ENCODE assay signal across 1 cellular context in the genomic region with DNA sequence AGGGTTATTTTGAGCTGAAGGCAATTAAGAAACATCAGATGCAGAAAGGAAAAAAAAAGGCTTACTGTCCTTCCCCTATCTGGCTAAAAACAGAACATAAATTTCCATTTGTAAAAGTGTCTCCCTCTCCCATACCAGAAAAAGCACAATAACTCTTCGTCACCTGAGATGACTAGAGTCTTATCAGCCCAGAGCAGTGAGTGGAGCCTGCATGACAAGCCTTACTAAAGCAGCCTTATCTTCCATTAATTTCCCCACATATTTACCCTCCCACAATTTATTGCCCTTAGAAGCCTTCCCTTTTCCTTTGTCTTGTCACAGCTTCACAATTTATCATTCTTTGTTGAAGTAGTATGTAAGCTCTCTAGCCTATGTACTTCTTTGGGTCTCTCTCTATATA.
TF ChIP-seq lines count a peak whose summit lies in the region.

No MANE protein-coding gene starts in this region.

TF ChIP-seq in K562, 482 proteins besides CTCF, POLR2A, EP300 and RAD21 (continued from another document and continues in another):
- TF ChIP-seq ZNF518B (CRISPR knock-in tag; IDR thresholded peaks at IDR 0.05) (no peak), GTF2E2 (tag; IDR thresholded peaks at IDR 0.05) (no peak), ZNF431 (CRISPR knock-in tag; IDR thresholded peaks at IDR 0.05) (no peak), KLF10 (CRISPR knock-in tag; IDR thresholded peaks at IDR 0.05) (no peak), TOE1 (IDR thresholded peaks at IDR 0.05; ENCODE audit: borderline replicate concordance) (0 out of 2 replicates have a peak, but pooled peaks have one; percentile 42), TOE1 (CRISPR knock-in tag; IDR thresholded peaks at IDR 0.05; ENCODE audit: borderline replicate concordance, low read depth) (no peak), NFATC3 (IDR thresholded peaks at IDR 0.05) (peak; percentile 92), PCBP1 (IDR thresholded peaks at IDR 0.05; ENCODE audit: low read depth, low read length, poor library complexity, severe bottlenecking) (no peak), SFPQ (IDR thresholded peaks at IDR 0.05; ENCODE audit: low read depth, low read length) (no peak), ZNF24 (IDR thresholded peaks at IDR 0.05) (peak; percentile 17; the same call in 1 of the 2 replicates), ZBTB8A (IDR thresholded peaks at IDR 0.05; ENCODE audit: partially characterized antibody) (no peak), TGIF2 (CRISPR knock-in tag; IDR thresholded peaks at IDR 0.05) (no peak), CEBPZ (IDR thresholded peaks at IDR 0.05; ENCODE audit: borderline replicate concordance, low read depth, low read length) (no peak), HDAC8 (tag; IDR thresholded peaks at IDR 0.05) (no peak), MAFG (tag; conservative IDR thresholded peaks at IDR 0.05) (peak; percentile 83), ZBTB1 (CRISPR knock-in tag; IDR thresholded peaks at IDR 0.05; ENCODE audit: borderline replicate concordance, low read depth) (no peak), ZNF232 (CRISPR knock-in tag; IDR thresholded peaks at IDR 0.05) (no peak), NFXL1 (CRISPR knock-in tag; IDR thresholded peaks at IDR 0.05) (no peak), PHB (CRISPR knock-in tag; IDR thresholded peaks at IDR 0.05) (no peak), FOXA3 (CRISPR knock-in tag; conservative IDR thresholded peaks at IDR 0.05 in 1 of 2, IDR thresholded peaks at IDR 0.05 in 1 of 2) (peak; percentile 69 to 90; a peak in 2 of 4 replicates), PREB (CRISPR knock-in tag; IDR thresholded peaks at IDR 0.05) (no peak), NR1H2 (CRISPR knock-in tag; IDR thresholded peaks at IDR 0.05) (no peak), CHD4 (IDR thresholded peaks at IDR 0.05; ENCODE audit: insufficient read depth, insufficient replicate concordance, low read depth, low read length, poor library complexity, severe bottlenecking) (no peak), TCF7 (IDR thresholded peaks at IDR 0.05; ENCODE audit: borderline replicate concordance) (no peak), NONO (IDR thresholded peaks at IDR 0.05; ENCODE audit: low read depth in 2 of 2, low read length in 1 of 2) (peak in 1 of 2 experiments; percentile 62; a peak in 1 of 4 replicates), RBM14 (IDR thresholded peaks at IDR 0.05; ENCODE audit: borderline replicate concordance, insufficient read depth, low read depth, low read length) (no peak), PTTG1 (tag; IDR thresholded peaks at IDR 0.05; ENCODE audit: low read depth) (no peak), SAP30 (IDR thresholded peaks at IDR 0.05; ENCODE audit: borderline replicate concordance, insufficient read depth, low read depth, low read length, poor library complexity, severe bottlenecking) (no peak), GABPB1 (CRISPR knock-in tag; IDR thresholded peaks at IDR 0.05) (no peak), NFIC (IDR thresholded peaks at IDR 0.05) (peak; percentile 89), ZBTB17 (CRISPR knock-in tag; IDR thresholded peaks at IDR 0.05) (no peak), CEBPG (CRISPR knock-in tag; IDR thresholded peaks at IDR 0.05) (no peak), CEBPG (tag; conservative IDR thresholded peaks at IDR 0.05 in 1 of 2, IDR thresholded peaks at IDR 0.05 in 1 of 2) (no peak), ETV6 (IDR thresholded peaks at IDR 0.05; ENCODE audit: borderline replicate concordance in 1 of 2, low read depth in 2 of 2, low read length in 1 of 2) (no peak), ETV6 (CRISPR knock-in tag; IDR thresholded peaks at IDR 0.05; ENCODE audit: borderline replicate concordance) (no peak), SAFB (IDR thresholded peaks at IDR 0.05; ENCODE audit: borderline replicate concordance, low read depth, low read length) (no peak), MCM2 (IDR thresholded peaks at IDR 0.05; ENCODE audit: low read depth) (no peak), KLF13 (tag; IDR thresholded peaks at IDR 0.05; ENCODE audit: borderline replicate concordance, low read depth) (no peak), TFAM (CRISPR knock-in tag; conservative IDR thresholded peaks at IDR 0.05) (no peak)
- TF ChIP-seq, protein P1, sequence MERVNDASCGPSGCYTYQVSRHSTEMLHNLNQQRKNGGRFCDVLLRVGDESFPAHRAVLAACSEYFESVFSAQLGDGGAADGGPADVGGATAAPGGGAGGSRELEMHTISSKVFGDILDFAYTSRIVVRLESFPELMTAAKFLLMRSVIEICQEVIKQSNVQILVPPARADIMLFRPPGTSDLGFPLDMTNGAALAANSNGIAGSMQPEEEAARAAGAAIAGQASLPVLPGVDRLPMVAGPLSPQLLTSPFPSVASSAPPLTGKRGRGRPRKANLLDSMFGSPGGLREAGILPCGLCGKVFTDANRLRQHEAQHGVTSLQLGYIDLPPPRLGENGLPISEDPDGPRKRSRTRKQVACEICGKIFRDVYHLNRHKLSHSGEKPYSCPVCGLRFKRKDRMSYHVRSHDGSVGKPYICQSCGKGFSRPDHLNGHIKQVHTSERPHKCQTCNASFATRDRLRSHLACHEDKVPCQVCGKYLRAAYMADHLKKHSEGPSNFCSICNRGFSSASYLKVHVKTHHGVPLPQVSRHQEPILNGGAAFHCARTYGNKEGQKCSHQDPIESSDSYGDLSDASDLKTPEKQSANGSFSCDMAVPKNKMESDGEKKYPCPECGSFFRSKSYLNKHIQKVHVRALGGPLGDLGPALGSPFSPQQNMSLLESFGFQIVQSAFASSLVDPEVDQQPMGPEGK (CRISPR knock-in tag; IDR thresholded peaks at IDR 0.05; ENCODE audit: borderline replicate concordance) = no peak
- TF ChIP-seq, protein P2, sequence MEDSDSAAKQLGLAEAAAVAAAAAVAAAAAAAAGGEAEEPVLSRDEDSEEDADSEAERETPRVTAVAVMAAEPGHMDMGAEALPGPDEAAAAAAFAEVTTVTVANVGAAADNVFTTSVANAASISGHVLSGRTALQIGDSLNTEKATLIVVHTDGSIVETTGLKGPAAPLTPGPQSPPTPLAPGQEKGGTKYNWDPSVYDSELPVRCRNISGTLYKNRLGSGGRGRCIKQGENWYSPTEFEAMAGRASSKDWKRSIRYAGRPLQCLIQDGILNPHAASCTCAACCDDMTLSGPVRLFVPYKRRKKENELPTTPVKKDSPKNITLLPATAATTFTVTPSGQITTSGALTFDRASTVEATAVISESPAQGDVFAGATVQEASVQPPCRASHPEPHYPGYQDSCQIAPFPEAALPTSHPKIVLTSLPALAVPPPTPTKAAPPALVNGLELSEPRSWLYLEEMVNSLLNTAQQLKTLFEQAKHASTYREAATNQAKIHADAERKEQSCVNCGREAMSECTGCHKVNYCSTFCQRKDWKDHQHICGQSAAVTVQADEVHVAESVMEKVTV (CRISPR knock-in tag; IDR thresholded peaks at IDR 0.05) = no peak
- TF ChIP-seq, protein P3, sequence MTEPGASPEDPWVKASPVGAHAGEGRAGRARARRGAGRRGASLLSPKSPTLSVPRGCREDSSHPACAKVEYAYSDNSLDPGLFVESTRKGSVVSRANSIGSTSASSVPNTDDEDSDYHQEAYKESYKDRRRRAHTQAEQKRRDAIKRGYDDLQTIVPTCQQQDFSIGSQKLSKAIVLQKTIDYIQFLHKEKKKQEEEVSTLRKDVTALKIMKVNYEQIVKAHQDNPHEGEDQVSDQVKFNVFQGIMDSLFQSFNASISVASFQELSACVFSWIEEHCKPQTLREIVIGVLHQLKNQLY (CRISPR knock-in tag; conservative IDR thresholded peaks at IDR 0.05) = no peak
- TF ChIP-seq, protein P4, sequence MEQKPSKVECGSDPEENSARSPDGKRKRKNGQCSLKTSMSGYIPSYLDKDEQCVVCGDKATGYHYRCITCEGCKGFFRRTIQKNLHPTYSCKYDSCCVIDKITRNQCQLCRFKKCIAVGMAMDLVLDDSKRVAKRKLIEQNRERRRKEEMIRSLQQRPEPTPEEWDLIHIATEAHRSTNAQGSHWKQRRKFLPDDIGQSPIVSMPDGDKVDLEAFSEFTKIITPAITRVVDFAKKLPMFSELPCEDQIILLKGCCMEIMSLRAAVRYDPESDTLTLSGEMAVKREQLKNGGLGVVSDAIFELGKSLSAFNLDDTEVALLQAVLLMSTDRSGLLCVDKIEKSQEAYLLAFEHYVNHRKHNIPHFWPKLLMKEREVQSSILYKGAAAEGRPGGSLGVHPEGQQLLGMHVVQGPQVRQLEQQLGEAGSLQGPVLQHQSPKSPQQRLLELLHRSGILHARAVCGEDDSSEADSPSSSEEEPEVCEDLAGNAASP (IDR thresholded peaks at IDR 0.05) = peak; percentile 56; the same call in 1 of the 2 replicates
